In the genomic region with DNA sequence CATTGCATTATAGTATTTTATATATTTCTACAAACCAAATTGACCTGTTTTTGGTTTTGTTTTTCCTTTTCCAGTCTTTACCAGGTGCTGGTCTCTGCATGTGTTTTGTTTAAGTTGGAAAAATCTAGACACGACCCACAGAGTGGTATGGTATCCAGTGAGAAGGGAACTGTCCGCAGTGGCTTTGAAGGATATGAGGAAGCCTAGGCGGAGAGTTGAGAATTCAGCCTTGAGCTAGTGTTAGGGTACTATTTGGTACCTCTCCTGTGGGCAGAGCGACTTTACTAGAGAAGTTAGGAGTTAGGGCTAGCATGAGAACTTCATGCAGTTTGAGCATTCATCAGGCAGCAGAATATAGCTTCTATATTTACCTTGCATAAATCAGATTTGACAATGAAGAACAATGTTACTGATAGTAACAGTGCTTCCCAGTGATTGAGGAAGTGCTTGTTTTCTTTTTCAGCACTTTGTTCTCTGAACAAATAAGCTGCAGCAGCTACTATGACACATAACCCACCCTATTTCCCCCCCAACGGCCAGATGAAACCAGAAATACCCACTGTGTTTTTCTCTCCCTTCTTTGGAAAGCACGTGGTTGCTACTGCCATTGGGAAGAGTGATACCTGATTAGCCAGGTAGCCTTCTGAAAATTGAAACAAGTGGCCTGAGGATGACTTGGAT, we compare ENCODE assay signal across 13 cellular contexts. TPM values are rescaled to one million over a fixed set of nuclear protein-coding genes. Genes with fewer than 3 reads are reported as not detected.
DNase-seq lines count a peak whose midpoint lies in the region; ATAC-seq and TF ChIP-seq lines count a peak whose summit lies in the region.
"Had no signal": no experiment of that assay in that cellular context is flagged by ENCODE, and none has a peak within 500 bp of the region (broad histone marks: within the 10 kb centered on the region; RNA-seq: fewer than 3 reads in every experiment).

No MANE protein-coding gene starts in this region.

- H3K27me3 Mint-ChIP-seq in activated CD4-positive, alpha-beta T cell treated with anti-CD3 and anti-CD28 coated beads, Interleukin-2, amount 10 ng/mL, durations not matched to agents 24 days and 14 days: no peaks in the 10 kb centered on the region
- H3K27me3 Mint-ChIP-seq in activated naive CD8-positive, alpha-beta T cell treated with anti-CD3 and anti-CD28 coated beads, Interleukin-2, amount 50 U/mL, for 24 hours: no peaks in the 10 kb centered on the region
- no peaks in the 10 kb centered on the region for H3K27me3 Mint-ChIP-seq in nephron progenitor cell (ENCODE audit: low read depth, poor library complexity)

- no peak for DNase-seq in activated CD4-positive, alpha-beta T cell treated with anti-CD3 and anti-CD28 coated beads, Interleukin-2, amount 10 ng/mL, durations not matched to agents 24 days and 14 days
- no peak for DNase-seq in activated CD4-positive, alpha-beta T cell treated with anti-CD3 and anti-CD28 coated beads, Interleukin-2, amount 50 U/mL, for 4 hours
- peak; percentile 12 for DNase-seq in NCI-H146 treated with DMSO at 0.1 percent for 48 hours (lab: John Stamatoyannopoulos, UW; ENCODE audit: unreplicated experiment)
- DNase-seq in activated naive CD8-positive, alpha-beta T cell treated with anti-CD3 and anti-CD28 coated beads, Interleukin-2, amount 50 U/mL, for 24 hours: no peak
- no peak for DNase-seq in nephron progenitor cell
- DNase-seq in left lung: no peak
- DNase-seq: DMS79 treated with DMSO at 0.1 percent for 48 hours; NCI-H187 treated with DMSO at 0.1 percent for 48 hours; psoas muscle; stimulated activated CD4-positive, alpha-beta T cell treated with anti-CD3 and anti-CD28 coated beads, Interleukin-2, amount 100 ng/mL, for 24 hours had no signal

- no peak for TF ChIP-seq CTCF in nephron progenitor cell (IDR thresholded peaks at IDR 0.05)
- TF ChIP-seq CTCF in left lung (IDR thresholded peaks at IDR 0.05): no peak

- intact Hi-C loops in activated CD4-positive, alpha-beta T cell treated with anti-CD3 and anti-CD28 coated beads, Interleukin-2, amount 10 ng/mL, durations not matched to agents 24 days and 14 days (cut with micrococcal nuclease): no loop called here
- intact Hi-C loops in left lung (cut with DNase I): no loop called here

- H3K4me1 Mint-ChIP-seq in activated CD4-positive, alpha-beta T cell treated with anti-CD3 and anti-CD28 coated beads, Interleukin-2, amount 10 ng/mL, durations not matched to agents 24 days and 14 days: peaks cover 44% of the 10 kb centered on the region
- peaks cover 46% of the 10 kb centered on the region for H3K4me1 Mint-ChIP-seq in activated naive CD8-positive, alpha-beta T cell treated with anti-CD3 and anti-CD28 coated beads, Interleukin-2, amount 50 U/mL, for 24 hours
- peaks cover 30% of the 10 kb centered on the region for H3K4me1 Mint-ChIP-seq in nephron progenitor cell

- H3K9me3 Mint-ChIP-seq in activated CD4-positive, alpha-beta T cell treated with anti-CD3 and anti-CD28 coated beads, Interleukin-2, amount 10 ng/mL, durations not matched to agents 24 days and 14 days: no peaks in the 10 kb centered on the region
- H3K9me3 Mint-ChIP-seq in activated naive CD8-positive, alpha-beta T cell treated with anti-CD3 and anti-CD28 coated beads, Interleukin-2, amount 50 U/mL, for 24 hours: no peaks in the 10 kb centered on the region
- no peaks in the 10 kb centered on the region for H3K9me3 Mint-ChIP-seq in nephron progenitor cell
- H3K9me3 Mint-ChIP-seq: T-helper 2 cell treated with Interferon-gamma antibody and Interleukin-4, amounts not matched to agents 5 μg/mL and 100 μg/mL, for 36 hours had no signal

- H3K4me3 ChIP-seq in left lung: no peak overlapping the region
- H3K4me3 ChIP-seq: psoas muscle had no signal

- no peaks in the 10 kb centered on the region for H3K27me3 ChIP-seq in left lung

- no peak overlapping the region for H3K4me3 Mint-ChIP-seq in activated CD4-positive, alpha-beta T cell treated with anti-CD3 and anti-CD28 coated beads, Interleukin-2, amount 10 ng/mL, durations not matched to agents 24 days and 14 days
- H3K4me3 Mint-ChIP-seq in activated naive CD8-positive, alpha-beta T cell treated with anti-CD3 and anti-CD28 coated beads, Interleukin-2, amount 50 U/mL, for 24 hours: no peak overlapping the region
- no peak overlapping the region for H3K4me3 Mint-ChIP-seq in nephron progenitor cell
- H3K4me3 Mint-ChIP-seq: T-helper 2 cell treated with Interferon-gamma antibody and Interleukin-4, amounts not matched to agents 5 μg/mL and 100 μg/mL, for 36 hours had no signal

- H3K4me1 ChIP-seq in left lung: peaks cover 0 to 26% of the 10 kb centered on the region in 2 donors

- peak overlapping the region; percentile 1 for H3K27ac Mint-ChIP-seq in activated CD4-positive, alpha-beta T cell treated with anti-CD3 and anti-CD28 coated beads, Interleukin-2, amount 10 ng/mL, durations not matched to agents 24 days and 14 days
- no peak overlapping the region for H3K27ac Mint-ChIP-seq in activated naive CD8-positive, alpha-beta T cell treated with anti-CD3 and anti-CD28 coated beads, Interleukin-2, amount 50 U/mL, for 24 hours
- H3K27ac Mint-ChIP-seq in nephron progenitor cell: peak overlapping the region; percentile 80

- no peaks in the 10 kb centered on the region for H3K9me3 ChIP-seq in left lung
- H3K9me3 ChIP-seq: psoas muscle had no signal

- peak; percentile 43 for ATAC-seq in activated naive CD8-positive, alpha-beta T cell treated with anti-CD3 and anti-CD28 coated beads, Interleukin-2, amount 50 U/mL, for 24 hours
- ATAC-seq in HG02852 (IDR thresholded peaks at IDR 0.05; ENCODE audit: unreplicated experiment): no peak
- ATAC-seq in left lung: no peak
- ATAC-seq in HG03342 (IDR thresholded peaks at IDR 0.05; ENCODE audit: unreplicated experiment): no peak
- ATAC-seq: psoas muscle had no signal

- peaks cover 0 to 28% of the 10 kb centered on the region in 2 donors for H3K36me3 ChIP-seq in left lung

- H3K27ac ChIP-seq in left lung: no peak overlapping the region
- H3K27ac ChIP-seq: psoas muscle had no signal

- H3K36me3 Mint-ChIP-seq in activated CD4-positive, alpha-beta T cell treated with anti-CD3 and anti-CD28 coated beads, Interleukin-2, amount 10 ng/mL, durations not matched to agents 24 days and 14 days (ENCODE audit: low read depth): peaks cover 64% of the 10 kb centered on the region
- peaks cover 46% of the 10 kb centered on the region for H3K36me3 Mint-ChIP-seq in activated naive CD8-positive, alpha-beta T cell treated with anti-CD3 and anti-CD28 coated beads, Interleukin-2, amount 50 U/mL, for 24 hours (ENCODE audit: low read depth)
- peaks cover 44% of the 10 kb centered on the region for H3K36me3 Mint-ChIP-seq in nephron progenitor cell (ENCODE audit: low read depth)

RNA-seq across cellular contexts. Expression of a gene that starts 19.0 kb away (rescaled TPM):
- total RNA-seq in activated CD4-positive, alpha-beta T cell treated with anti-CD3 and anti-CD28 coated beads, Interleukin-2, amount 10 ng/mL, durations not matched to agents 24 days and 14 days: 151 and 154 TPM in 2 replicates
- 10 to 100 TPM; 50.5 to 76.0 TPM for total RNA-seq in left lung

RNA-seq across cellular contexts. Expression of a gene that starts 19.0 kb away (rescaled TPM):
- 52.8 and 55.4 TPM in 2 replicates for total RNA-seq in activated CD4-positive, alpha-beta T cell treated with anti-CD3 and anti-CD28 coated beads, Interleukin-2, amount 10 ng/mL, durations not matched to agents 24 days and 14 days
- 10 to 100 TPM; 27.3 to 33.4 TPM for total RNA-seq in left lung
